1 cellular context compared by ENCODE assay signal in genomic region chr14:51206462-51206861, GRCh38.
TF ChIP-seq lines count a peak whose summit lies in the region.

No MANE protein-coding gene starts in this region.

TF ChIP-seq in GM23338, 12 proteins besides CTCF, POLR2A, EP300 and RAD21 (continued from another document):
- TF ChIP-seq ZNF462 (CRISPR knock-in tag; IDR thresholded peaks at IDR 0.05) = peak; percentile 54; the same call in 1 of the 2 replicates
TF ChIP-seq in GM23338: peak in this region for 1.
